In the genomic region with DNA sequence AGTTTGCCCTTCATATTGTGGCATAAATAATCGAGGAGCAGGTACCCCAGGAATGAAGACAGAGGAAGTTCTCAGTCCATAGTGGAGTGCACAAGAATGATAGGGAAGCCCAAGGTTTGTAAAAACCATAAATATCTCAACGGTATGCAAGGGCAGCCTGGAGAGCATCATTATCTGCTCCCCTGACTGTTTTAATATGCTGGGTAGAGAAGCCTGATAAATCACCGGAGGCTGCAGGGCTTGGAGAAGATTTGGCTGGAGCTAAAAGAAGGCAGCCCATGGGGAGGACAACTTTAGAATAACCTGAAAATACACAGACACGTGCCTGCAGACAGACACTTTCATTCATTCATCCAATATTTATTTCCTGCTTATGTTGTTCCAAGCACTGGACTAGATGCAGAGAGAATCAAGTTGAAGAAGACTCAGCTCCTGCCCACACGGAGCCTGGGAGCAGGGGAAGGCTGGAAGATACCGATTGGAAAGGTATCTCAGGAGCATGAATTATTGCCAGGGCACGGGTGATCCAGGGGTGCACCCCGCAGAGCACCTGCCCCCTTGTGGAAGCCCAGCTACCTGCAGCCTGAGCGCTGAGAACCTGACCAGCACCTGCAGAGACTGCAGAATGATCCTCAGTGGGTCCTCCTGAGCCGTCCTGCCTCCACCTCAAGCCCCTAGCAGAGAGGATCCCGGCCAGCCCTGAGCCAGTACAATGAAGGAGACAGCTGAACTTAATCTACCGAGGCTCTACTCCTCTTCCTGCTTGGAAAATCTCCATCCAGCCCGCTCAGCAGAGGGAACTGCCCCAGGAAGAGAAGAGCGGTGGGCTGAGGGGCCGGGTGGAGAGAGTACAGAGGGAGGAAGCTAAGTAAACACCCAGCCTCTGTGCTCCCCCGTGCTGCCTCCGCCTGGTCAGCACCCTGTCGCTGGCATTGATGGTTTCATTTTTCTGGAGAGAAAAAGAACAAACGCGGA, we compare ENCODE assay signal across 8 cellular contexts.
DNase-seq lines count a peak whose midpoint lies in the region; ATAC-seq lines count a peak whose summit lies in the region.

No MANE protein-coding gene starts in this region.

- peak; percentile 44 for DNase-seq in NCI-H1105 treated with DMSO at 0.1 percent for 48 hours (lab: John Stamatoyannopoulos, UW)
- no peak for DNase-seq in NCI-H1105 (lab: John Stamatoyannopoulos, UW)
- peak; percentile 53 for DNase-seq in HK-2 (ENCODE audit: unreplicated experiment)
- peak; percentile 43 to 64 for DNase-seq in SJCRH30
- DNase-seq in activated naive CD4-positive, alpha-beta T cell treated with anti-CD3 and anti-CD28 coated beads, Interleukin-2, amount 50 U/mL, for 72 hours (ENCODE audit: low spot score in 2 of 2): peak; percentile 60 to 74
- DNase-seq in iPS DF 19.7 (ENCODE audit: low read depth, low spot score): peak; percentile 33
- peak; percentile 33 for DNase-seq in stimulated activated CD4-positive, alpha-beta T cell treated with anti-CD3 and anti-CD28 coated beads, Interleukin-2, amount 100 ng/mL, for 4 hours (ENCODE audit: low read depth)

- H3K9me3 ChIP-seq in SJCRH30 (replicated peaks): 0 out of 2 replicates have a peak, but pooled peaks cover 2% of the 10 kb centered on the region

- no peaks in the 10 kb centered on the region for H3K27me3 ChIP-seq in SJCRH30

- no peaks in the 10 kb centered on the region for H3K36me3 Mint-ChIP-seq in activated naive CD4-positive, alpha-beta T cell treated with anti-CD3 and anti-CD28 coated beads, Interleukin-2, amount 50 U/mL, for 72 hours

- H3K9me3 Mint-ChIP-seq in activated naive CD4-positive, alpha-beta T cell treated with anti-CD3 and anti-CD28 coated beads, Interleukin-2, amount 50 U/mL, for 72 hours: no peaks in the 10 kb centered on the region

- no peak overlapping the region for H3K4me3 ChIP-seq in SJCRH30

- peaks cover 6% of the 10 kb centered on the region for H3K4me1 ChIP-seq in SJCRH30

- no peak overlapping the region for H3K27ac ChIP-seq in SJCRH30

- H3K27ac Mint-ChIP-seq in activated naive CD4-positive, alpha-beta T cell treated with anti-CD3 and anti-CD28 coated beads, Interleukin-2, amount 50 U/mL, for 72 hours: peak overlapping the region in 1 of 2 donors; percentile 41

- H3K36me3 ChIP-seq in SJCRH30: no peaks in the 10 kb centered on the region

- peak; percentile 76 to 90 for ATAC-seq in activated naive CD4-positive, alpha-beta T cell treated with anti-CD3 and anti-CD28 coated beads, Interleukin-2, amount 50 U/mL, for 72 hours
- no peak for ATAC-seq in GM19452 (IDR thresholded peaks at IDR 0.05; ENCODE audit: unreplicated experiment)
